1 cellular context compared by ENCODE assay signal in the genomic region with DNA sequence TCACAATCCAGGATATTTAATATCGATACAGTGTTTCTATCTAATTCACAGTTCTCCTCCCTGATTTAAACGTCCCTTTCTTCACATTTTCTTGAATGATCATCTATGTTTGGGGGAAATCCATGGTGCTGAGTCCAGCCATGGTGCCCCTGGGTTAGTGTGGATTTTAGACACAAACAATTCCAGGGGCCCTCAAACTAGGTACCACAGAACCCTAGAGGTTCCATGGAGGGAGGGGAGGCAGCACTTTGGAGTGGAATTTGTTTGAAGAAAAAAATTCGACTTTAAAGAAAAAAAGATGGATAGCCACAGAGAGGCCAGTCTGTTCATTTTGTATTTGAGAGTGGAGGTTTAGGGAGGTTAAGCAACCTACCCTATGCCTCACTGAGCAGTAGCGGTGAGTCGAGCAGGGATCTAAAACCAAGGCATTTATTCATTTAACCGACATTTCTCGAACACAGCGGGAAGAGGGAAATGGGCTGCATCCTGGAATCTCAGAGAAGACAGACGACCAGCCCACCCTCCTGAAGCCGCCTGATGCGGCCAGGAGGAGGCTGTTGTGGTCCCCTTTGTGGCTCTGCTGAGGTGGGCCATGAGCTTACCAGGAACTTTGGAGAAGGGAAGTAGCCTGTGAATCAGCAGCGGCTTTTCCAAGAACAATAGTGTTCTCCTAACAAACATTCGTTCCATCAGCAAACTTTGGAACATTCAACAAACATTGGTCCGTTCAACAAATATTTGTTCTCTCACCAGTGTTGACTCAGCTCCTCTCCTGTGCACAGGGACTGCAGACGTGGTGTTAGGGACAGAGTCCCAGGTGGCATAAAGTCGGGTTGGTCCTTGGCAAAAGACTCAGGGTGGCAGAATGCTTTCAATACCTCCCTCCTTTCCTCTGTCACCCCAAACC.
TF ChIP-seq lines count a peak whose summit lies in the region.

No MANE protein-coding gene starts in this region.

TF ChIP-seq in HepG2, 621 proteins besides CTCF, POLR2A, EP300 and RAD21 (continued from another document and continues in another):
- TF ChIP-seq, protein P1, sequence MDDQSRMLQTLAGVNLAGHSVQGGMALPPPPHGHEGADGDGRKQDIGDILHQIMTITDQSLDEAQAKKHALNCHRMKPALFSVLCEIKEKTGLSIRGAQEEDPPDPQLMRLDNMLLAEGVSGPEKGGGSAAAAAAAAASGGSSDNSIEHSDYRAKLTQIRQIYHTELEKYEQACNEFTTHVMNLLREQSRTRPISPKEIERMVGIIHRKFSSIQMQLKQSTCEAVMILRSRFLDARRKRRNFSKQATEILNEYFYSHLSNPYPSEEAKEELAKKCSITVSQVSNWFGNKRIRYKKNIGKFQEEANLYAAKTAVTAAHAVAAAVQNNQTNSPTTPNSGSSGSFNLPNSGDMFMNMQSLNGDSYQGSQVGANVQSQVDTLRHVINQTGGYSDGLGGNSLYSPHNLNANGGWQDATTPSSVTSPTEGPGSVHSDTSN (CRISPR knock-in tag; IDR thresholded peaks at IDR 0.05; ENCODE audit: borderline replicate concordance), result no peak
- no peak; the same call in 1 of the 2 replicates for TF ChIP-seq HNF4G (IDR thresholded peaks at IDR 0.05; ENCODE audit: borderline replicate concordance, low read depth, low read length)
- TF ChIP-seq HNF4G (CRISPR knock-in tag; IDR thresholded peaks at IDR 0.05; ENCODE audit: borderline replicate concordance, low read depth), result 0 out of 2 replicates have a peak, but pooled peaks have one; percentile 22
- TF ChIP-seq BRF2 (CRISPR knock-in tag; IDR thresholded peaks at IDR 0.05), result 0 out of 2 replicates have a peak, but pooled peaks have one; percentile 19
- TF ChIP-seq CREB3 (CRISPR knock-in tag; IDR thresholded peaks at IDR 0.05), result no peak
- TF ChIP-seq, protein P2, sequence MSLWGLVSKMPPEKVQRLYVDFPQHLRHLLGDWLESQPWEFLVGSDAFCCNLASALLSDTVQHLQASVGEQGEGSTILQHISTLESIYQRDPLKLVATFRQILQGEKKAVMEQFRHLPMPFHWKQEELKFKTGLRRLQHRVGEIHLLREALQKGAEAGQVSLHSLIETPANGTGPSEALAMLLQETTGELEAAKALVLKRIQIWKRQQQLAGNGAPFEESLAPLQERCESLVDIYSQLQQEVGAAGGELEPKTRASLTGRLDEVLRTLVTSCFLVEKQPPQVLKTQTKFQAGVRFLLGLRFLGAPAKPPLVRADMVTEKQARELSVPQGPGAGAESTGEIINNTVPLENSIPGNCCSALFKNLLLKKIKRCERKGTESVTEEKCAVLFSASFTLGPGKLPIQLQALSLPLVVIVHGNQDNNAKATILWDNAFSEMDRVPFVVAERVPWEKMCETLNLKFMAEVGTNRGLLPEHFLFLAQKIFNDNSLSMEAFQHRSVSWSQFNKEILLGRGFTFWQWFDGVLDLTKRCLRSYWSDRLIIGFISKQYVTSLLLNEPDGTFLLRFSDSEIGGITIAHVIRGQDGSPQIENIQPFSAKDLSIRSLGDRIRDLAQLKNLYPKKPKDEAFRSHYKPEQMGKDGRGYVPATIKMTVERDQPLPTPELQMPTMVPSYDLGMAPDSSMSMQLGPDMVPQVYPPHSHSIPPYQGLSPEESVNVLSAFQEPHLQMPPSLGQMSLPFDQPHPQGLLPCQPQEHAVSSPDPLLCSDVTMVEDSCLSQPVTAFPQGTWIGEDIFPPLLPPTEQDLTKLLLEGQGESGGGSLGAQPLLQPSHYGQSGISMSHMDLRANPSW (CRISPR knock-in tag; IDR thresholded peaks at IDR 0.05; ENCODE audit: borderline replicate concordance), result peak; percentile 36; the same call in 1 of the 2 replicates
- no peak for TF ChIP-seq SRSF4 (IDR thresholded peaks at IDR 0.05; ENCODE audit: low read depth, low read length, poor library complexity, severe bottlenecking)
- TF ChIP-seq KDM4B (CRISPR knock-in tag; IDR thresholded peaks at IDR 0.05), result no peak
- TF ChIP-seq ZMYM2 (CRISPR knock-in tag; IDR thresholded peaks at IDR 0.05), result no peak
- TF ChIP-seq ZNF768 (CRISPR knock-in tag; IDR thresholded peaks at IDR 0.05), result no peak
- no peak; the same call in 1 of the 2 replicates for TF ChIP-seq NCOR1 (IDR thresholded peaks at IDR 0.05; ENCODE audit: borderline replicate concordance, low read length)
- peak; percentile 75 for TF ChIP-seq HNF4A (CRISPR knock-in tag; IDR thresholded peaks at IDR 0.05)
- TF ChIP-seq ZBED4 (CRISPR knock-in tag; IDR thresholded peaks at IDR 0.05; ENCODE audit: borderline replicate concordance), result peak; percentile 29; the same call in 1 of the 2 replicates
- TF ChIP-seq ZFP36 (IDR thresholded peaks at IDR 0.05; ENCODE audit: borderline replicate concordance, low read depth, low read length, partially characterized antibody), result peak; percentile 61
- TF ChIP-seq CC2D1A (CRISPR knock-in tag; IDR thresholded peaks at IDR 0.05), result no peak
- no peak for TF ChIP-seq ZNF232 (CRISPR knock-in tag; IDR thresholded peaks at IDR 0.05; ENCODE audit: borderline replicate concordance)
- no peak for TF ChIP-seq ZNF160 (CRISPR knock-in tag; IDR thresholded peaks at IDR 0.05)
- no peak for TF ChIP-seq ZNF615 (CRISPR knock-in tag; IDR thresholded peaks at IDR 0.05; ENCODE audit: borderline replicate concordance)
- TF ChIP-seq, protein P3, sequence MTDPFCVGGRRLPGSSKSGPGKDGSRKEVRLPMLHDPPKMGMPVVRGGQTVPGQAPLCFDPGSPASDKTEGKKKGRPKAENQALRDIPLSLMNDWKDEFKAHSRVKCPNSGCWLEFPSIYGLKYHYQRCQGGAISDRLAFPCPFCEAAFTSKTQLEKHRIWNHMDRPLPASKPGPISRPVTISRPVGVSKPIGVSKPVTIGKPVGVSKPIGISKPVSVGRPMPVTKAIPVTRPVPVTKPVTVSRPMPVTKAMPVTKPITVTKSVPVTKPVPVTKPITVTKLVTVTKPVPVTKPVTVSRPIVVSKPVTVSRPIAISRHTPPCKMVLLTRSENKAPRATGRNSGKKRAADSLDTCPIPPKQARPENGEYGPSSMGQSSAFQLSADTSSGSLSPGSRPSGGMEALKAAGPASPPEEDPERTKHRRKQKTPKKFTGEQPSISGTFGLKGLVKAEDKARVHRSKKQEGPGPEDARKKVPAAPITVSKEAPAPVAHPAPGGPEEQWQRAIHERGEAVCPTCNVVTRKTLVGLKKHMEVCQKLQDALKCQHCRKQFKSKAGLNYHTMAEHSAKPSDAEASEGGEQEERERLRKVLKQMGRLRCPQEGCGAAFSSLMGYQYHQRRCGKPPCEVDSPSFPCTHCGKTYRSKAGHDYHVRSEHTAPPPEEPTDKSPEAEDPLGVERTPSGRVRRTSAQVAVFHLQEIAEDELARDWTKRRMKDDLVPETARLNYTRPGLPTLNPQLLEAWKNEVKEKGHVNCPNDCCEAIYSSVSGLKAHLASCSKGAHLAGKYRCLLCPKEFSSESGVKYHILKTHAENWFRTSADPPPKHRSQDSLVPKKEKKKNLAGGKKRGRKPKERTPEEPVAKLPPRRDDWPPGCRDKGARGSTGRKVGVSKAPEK (CRISPR knock-in tag; IDR thresholded peaks at IDR 0.05; ENCODE audit: borderline replicate concordance), result peak; percentile 92; the same call in 1 of the 2 replicates
- TF ChIP-seq, protein P4, sequence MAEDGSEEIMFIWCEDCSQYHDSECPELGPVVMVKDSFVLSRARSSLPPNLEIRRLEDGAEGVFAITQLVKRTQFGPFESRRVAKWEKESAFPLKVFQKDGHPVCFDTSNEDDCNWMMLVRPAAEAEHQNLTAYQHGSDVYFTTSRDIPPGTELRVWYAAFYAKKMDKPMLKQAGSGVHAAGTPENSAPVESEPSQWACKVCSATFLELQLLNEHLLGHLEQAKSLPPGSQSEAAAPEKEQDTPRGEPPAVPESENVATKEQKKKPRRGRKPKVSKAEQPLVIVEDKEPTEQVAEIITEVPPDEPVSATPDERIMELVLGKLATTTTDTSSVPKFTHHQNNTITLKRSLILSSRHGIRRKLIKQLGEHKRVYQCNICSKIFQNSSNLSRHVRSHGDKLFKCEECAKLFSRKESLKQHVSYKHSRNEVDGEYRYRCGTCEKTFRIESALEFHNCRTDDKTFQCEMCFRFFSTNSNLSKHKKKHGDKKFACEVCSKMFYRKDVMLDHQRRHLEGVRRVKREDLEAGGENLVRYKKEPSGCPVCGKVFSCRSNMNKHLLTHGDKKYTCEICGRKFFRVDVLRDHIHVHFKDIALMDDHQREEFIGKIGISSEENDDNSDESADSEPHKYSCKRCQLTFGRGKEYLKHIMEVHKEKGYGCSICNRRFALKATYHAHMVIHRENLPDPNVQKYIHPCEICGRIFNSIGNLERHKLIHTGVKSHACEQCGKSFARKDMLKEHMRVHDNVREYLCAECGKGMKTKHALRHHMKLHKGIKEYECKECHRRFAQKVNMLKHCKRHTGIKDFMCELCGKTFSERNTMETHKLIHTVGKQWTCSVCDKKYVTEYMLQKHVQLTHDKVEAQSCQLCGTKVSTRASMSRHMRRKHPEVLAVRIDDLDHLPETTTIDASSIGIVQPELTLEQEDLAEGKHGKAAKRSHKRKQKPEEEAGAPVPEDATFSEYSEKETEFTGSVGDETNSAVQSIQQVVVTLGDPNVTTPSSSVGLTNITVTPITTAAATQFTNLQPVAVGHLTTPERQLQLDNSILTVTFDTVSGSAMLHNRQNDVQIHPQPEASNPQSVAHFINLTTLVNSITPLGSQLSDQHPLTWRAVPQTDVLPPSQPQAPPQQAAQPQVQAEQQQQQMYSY (CRISPR knock-in tag; IDR thresholded peaks at IDR 0.05), result no peak
- no peak for TF ChIP-seq ZNF704 (CRISPR knock-in tag; IDR thresholded peaks at IDR 0.05; ENCODE audit: borderline replicate concordance)
- peak; percentile 90 for TF ChIP-seq HNRNPL (IDR thresholded peaks at IDR 0.05; ENCODE audit: low read depth, low read length)
- TF ChIP-seq ZNF296 (CRISPR knock-in tag; conservative IDR thresholded peaks at IDR 0.05), result no peak
- TF ChIP-seq TBL1XR1 (IDR thresholded peaks at IDR 0.05; ENCODE audit: borderline replicate concordance, low read length, partially characterized antibody), result peak; percentile 96
- no peak for TF ChIP-seq NBN (conservative IDR thresholded peaks at IDR 0.05)
- peak; percentile 78 for TF ChIP-seq SP5 (CRISPR knock-in tag; IDR thresholded peaks at IDR 0.05; ENCODE audit: borderline replicate concordance, low read depth)
- no peak for TF ChIP-seq ZFAT (CRISPR knock-in tag; conservative IDR thresholded peaks at IDR 0.05)
- TF ChIP-seq HINFP (CRISPR knock-in tag; IDR thresholded peaks at IDR 0.05; ENCODE audit: low read depth), result no peak
- TF ChIP-seq PCBP1 (IDR thresholded peaks at IDR 0.05; ENCODE audit: borderline replicate concordance, low read depth, low read length), result no peak
- TF ChIP-seq SOX6 (IDR thresholded peaks at IDR 0.05), result no peak
- peak; percentile 99 for TF ChIP-seq SOX6 (CRISPR knock-in tag; IDR thresholded peaks at IDR 0.05)
- peak; percentile 78; the same call in 1 of the 2 replicates for TF ChIP-seq ZFP36L1 (CRISPR knock-in tag; IDR thresholded peaks at IDR 0.05)
